In genomic region chr4:122930877-122931276, GRCh38 we compare ENCODE assay signal across 8 cellular contexts. TPM values are rescaled to one million over a fixed set of nuclear protein-coding genes. Genes with fewer than 3 reads are reported as not detected.
DNase-seq lines count a peak whose midpoint lies in the region; ATAC-seq and TF ChIP-seq lines count a peak whose summit lies in the region.

No MANE protein-coding gene starts in this region.

- TF ChIP-seq POLR2A in adrenal gland (IDR thresholded peaks at IDR 0.05), result no peak

- TF ChIP-seq CTCF in adrenal gland (IDR thresholded peaks at IDR 0.05), result peak; percentile 23 to 71 (median 50)

- peaks cover 0 to 5% of the 10 kb centered on the region in 2 donors for H3K36me3 ChIP-seq in adrenal gland (replicated peaks in 1 of 2)

- intact Hi-C loops in adrenal gland (cut with DNase I), result loop anchor here in 1 of 2 donors (10.0 kb wide), 1 partner anchor 336 kb away; no protein-coding TSS in a partner anchor

- no peak overlapping the region for H3K4me3 ChIP-seq in adrenal gland

- ATAC-seq in left lobe of liver (peak; percentile 40), HG03196 (IDR thresholded peaks at IDR 0.05; ENCODE audit: unreplicated experiment) (no peak), GM19467 (IDR thresholded peaks at IDR 0.05; ENCODE audit: unreplicated experiment) (no peak)

- H3K27ac ChIP-seq in adrenal gland, result no peak overlapping the region

- DNase-seq in AG08395 (ENCODE audit: low spot score), result peak; percentile 40
- peak; percentile 10 for DNase-seq in HCEC 1CT
- DNase-seq in adrenal gland, result no peak
- no peak for DNase-seq in left lobe of liver (ENCODE audit: low spot score)
- no peak for DNase-seq in UCSD-AML1 (lab: John Stamatoyannopoulos, UW; ENCODE audit: unreplicated experiment)
- DNase-seq in activated naive CD4-positive, alpha-beta T cell treated with anti-CD3 and anti-CD28 coated beads, Interleukin-2, amount 50 U/mL, for 16 hours, result no peak

- no peaks in the 10 kb centered on the region for H3K27me3 ChIP-seq in adrenal gland

- no peaks in the 10 kb centered on the region for H3K4me1 ChIP-seq in adrenal gland (replicated peaks in 1 of 2)

- H3K9me3 ChIP-seq in adrenal gland (replicated peaks in 1 of 3), result no peaks in the 10 kb centered on the region

RNA-seq across cellular contexts. Expression of gene NUDT6, which starts 8.5 kb away (rescaled TPM):
- total RNA-seq in adrenal gland, result 10 to 100 TPM in 5 of 8 donors, 1 to 10 TPM in 3; 6.4 to 31.1 (median 11.3) TPM
- polyA plus RNA-seq in adrenal gland, result 10 to 100 TPM; 16.4 to 19.6 (median 18.8) TPM
- 16.9 TPM for total RNA-seq in left lobe of liver

Comparison
In these comparisons a context has a peak if more than half of its experiments do, and no peak if none do; other contexts are left out.
1. DNase-seq: peak in AG08395 (single experiment) and HCEC 1CT (single experiment); none in adrenal gland (0 of 7), left lobe of liver (single experiment), UCSD-AML1 (single experiment) and activated naive CD4-positive, alpha-beta T cell treated with anti-CD3 and anti-CD28 coated beads, Interleukin-2, amount 50 U/mL, for 16 hours (single experiment).